ENCODE assay signal across 1 cellular context in the genomic region with DNA sequence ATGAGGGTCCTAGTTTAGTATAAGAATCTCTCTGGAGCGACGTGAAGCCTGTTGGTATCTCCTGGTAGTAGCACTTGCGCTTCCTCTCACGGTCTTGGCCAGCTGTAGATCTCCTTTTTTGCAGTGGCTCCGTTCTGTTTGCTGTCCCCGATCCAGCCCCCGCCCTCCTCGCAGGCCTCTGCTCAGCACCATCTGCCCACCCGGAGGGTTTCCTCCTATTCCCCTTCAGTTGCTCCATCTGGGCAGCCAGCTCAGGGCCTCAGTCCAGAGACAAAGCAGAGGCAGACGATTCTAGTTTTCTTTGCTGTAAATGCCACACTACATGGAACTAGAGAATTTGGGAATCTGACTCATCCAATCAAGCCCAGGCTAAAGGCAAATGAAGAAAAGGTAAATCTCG.
TF ChIP-seq lines count a peak whose summit lies in the region.

No MANE protein-coding gene starts in this region.

TF ChIP-seq in WTC11, 78 proteins besides CTCF, POLR2A, EP300 and RAD21 (continued from another document):
- TF ChIP-seq, protein P1, sequence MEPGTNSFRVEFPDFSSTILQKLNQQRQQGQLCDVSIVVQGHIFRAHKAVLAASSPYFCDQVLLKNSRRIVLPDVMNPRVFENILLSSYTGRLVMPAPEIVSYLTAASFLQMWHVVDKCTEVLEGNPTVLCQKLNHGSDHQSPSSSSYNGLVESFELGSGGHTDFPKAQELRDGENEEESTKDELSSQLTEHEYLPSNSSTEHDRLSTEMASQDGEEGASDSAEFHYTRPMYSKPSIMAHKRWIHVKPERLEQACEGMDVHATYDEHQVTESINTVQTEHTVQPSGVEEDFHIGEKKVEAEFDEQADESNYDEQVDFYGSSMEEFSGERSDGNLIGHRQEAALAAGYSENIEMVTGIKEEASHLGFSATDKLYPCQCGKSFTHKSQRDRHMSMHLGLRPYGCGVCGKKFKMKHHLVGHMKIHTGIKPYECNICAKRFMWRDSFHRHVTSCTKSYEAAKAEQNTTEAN (CRISPR knock-in tag; IDR thresholded peaks at IDR 0.05): no peak
- TF ChIP-seq ETV6 (CRISPR knock-in tag; IDR thresholded peaks at IDR 0.05) (no peak), ZNF138 (CRISPR knock-in tag; conservative IDR thresholded peaks at IDR 0.05) (no peak), NR3C1 (CRISPR knock-in tag; conservative IDR thresholded peaks at IDR 0.05; ENCODE audit: low read depth) (no peak), ZNF423 (CRISPR knock-in tag; IDR thresholded peaks at IDR 0.05) (no peak)
- TF ChIP-seq, protein P2, sequence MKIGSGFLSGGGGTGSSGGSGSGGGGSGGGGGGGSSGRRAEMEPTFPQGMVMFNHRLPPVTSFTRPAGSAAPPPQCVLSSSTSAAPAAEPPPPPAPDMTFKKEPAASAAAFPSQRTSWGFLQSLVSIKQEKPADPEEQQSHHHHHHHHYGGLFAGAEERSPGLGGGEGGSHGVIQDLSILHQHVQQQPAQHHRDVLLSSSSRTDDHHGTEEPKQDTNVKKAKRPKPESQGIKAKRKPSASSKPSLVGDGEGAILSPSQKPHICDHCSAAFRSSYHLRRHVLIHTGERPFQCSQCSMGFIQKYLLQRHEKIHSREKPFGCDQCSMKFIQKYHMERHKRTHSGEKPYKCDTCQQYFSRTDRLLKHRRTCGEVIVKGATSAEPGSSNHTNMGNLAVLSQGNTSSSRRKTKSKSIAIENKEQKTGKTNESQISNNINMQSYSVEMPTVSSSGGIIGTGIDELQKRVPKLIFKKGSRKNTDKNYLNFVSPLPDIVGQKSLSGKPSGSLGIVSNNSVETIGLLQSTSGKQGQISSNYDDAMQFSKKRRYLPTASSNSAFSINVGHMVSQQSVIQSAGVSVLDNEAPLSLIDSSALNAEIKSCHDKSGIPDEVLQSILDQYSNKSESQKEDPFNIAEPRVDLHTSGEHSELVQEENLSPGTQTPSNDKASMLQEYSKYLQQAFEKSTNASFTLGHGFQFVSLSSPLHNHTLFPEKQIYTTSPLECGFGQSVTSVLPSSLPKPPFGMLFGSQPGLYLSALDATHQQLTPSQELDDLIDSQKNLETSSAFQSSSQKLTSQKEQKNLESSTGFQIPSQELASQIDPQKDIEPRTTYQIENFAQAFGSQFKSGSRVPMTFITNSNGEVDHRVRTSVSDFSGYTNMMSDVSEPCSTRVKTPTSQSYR (CRISPR knock-in tag; IDR thresholded peaks at IDR 0.05): no peak
- TF ChIP-seq, protein P3, sequence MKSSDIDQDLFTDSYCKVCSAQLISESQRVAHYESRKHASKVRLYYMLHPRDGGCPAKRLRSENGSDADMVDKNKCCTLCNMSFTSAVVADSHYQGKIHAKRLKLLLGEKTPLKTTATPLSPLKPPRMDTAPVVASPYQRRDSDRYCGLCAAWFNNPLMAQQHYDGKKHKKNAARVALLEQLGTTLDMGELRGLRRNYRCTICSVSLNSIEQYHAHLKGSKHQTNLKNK (CRISPR knock-in tag; IDR thresholded peaks at IDR 0.05): no peak
- TF ChIP-seq, protein P4, sequence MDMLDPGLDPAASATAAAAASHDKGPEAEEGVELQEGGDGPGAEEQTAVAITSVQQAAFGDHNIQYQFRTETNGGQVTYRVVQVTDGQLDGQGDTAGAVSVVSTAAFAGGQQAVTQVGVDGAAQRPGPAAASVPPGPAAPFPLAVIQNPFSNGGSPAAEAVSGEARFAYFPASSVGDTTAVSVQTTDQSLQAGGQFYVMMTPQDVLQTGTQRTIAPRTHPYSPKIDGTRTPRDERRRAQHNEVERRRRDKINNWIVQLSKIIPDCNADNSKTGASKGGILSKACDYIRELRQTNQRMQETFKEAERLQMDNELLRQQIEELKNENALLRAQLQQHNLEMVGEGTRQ (CRISPR knock-in tag; IDR thresholded peaks at IDR 0.05): no peak
